In the genomic region with DNA sequence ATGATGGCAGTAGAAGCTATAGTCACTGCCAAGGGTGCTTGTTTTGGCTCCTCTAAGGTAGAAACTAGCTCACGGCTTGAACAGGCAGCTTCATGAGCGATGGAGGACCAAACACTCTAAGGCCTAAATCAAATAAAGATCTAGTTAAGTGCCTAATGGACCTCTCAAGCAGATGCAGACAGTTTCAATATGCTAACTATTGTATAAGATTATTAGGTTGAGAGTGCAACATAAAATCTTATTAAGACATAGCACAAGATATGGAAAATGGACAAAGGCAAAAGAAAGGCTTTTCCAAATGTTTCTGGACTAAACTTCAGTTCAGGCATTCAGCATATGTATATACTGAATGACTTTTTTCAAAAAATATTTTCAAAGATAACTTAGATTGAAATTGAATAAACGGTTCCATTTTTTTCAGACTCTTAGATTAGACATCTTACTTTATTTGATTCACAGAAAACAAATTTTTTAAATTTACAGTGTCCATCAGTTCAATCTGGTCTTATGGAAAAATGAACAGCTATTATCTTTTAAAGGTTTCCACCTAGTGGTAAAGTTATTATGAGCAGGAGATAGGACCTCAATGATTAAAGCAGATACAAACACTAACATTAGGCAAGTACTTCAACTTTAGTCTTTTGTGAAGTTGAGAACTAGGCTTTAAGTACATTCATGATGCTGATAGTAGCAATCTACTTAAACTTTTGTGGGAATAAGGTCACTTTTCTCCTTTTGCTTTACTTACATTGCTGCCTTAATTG, we compare ENCODE assay signal across 13 cellular contexts.
DNase-seq lines count a peak whose midpoint lies in the region; ATAC-seq and TF ChIP-seq lines count a peak whose summit lies in the region.
"Had no signal": no experiment of that assay in that cellular context is flagged by ENCODE, and none has a peak within 500 bp of the region (broad histone marks: within the 10 kb centered on the region; RNA-seq: fewer than 3 reads in every experiment).

No MANE protein-coding gene starts in this region.

- H3K4me3 ChIP-seq in OCI-LY1 (ENCODE audit: low read depth, low read length, poor library complexity, severe bottlenecking) (no peak overlapping the region), fibroblast of the aortic adventitia (ENCODE audit: low read depth, low read length) (no peak overlapping the region)
- H3K4me3 ChIP-seq: Peyer's patch had no signal

- no peaks in the 10 kb centered on the region for H3K79me2 ChIP-seq in OCI-LY1 (ENCODE audit: insufficient read depth, low read length)

- peak; percentile 42; the same call in 1 of the 2 replicates for TF ChIP-seq CTCF in OCI-LY1 (IDR thresholded peaks at IDR 0.05; ENCODE audit: low read length)
- peak; percentile 29 for TF ChIP-seq CTCF in fibroblast of the aortic adventitia (IDR thresholded peaks at IDR 0.05; ENCODE audit: insufficient read depth, low read length)

- no peaks in the 10 kb centered on the region for H3K36me3 Mint-ChIP-seq in immature natural killer cell

- no peak overlapping the region for H3K9ac ChIP-seq in OCI-LY1 (ENCODE audit: low read length)

- H4K20me1 ChIP-seq in OCI-LY1 (ENCODE audit: insufficient read depth, low read length), result no peaks in the 10 kb centered on the region

- no peak overlapping the region for H2AFZ ChIP-seq in OCI-LY1 (ENCODE audit: low read length)

- no peaks in the 10 kb centered on the region for H3K9me3 ChIP-seq in OCI-LY1 (ENCODE audit: low read length)
- H3K9me3 ChIP-seq: Peyer's patch had no signal

- peak; percentile 62 for DNase-seq in DMS 273 (lab: John Stamatoyannopoulos, UW; ENCODE audit: unreplicated experiment)
- DNase-seq in fibroblast of the aortic adventitia (ENCODE audit: low read depth), result peak; percentile 32
- no peak for DNase-seq in NCI-H1105 treated with DMSO at 0.1 percent for 48 hours (lab: John Stamatoyannopoulos, UW)
- no peak for DNase-seq in COLO668 (lab: John Stamatoyannopoulos, UW; ENCODE audit: unreplicated experiment)
- no peak for DNase-seq in stimulated activated naive CD8-positive, alpha-beta T cell treated with anti-CD3 and anti-CD28 coated beads, Interleukin-15, amount 100 ng/mL, for 72 hours
- no peak for DNase-seq in immature natural killer cell
- DNase-seq: DMS153; Peyer's patch; stimulated activated naive CD4-positive, alpha-beta T cell treated with Interleukin-2 at 50 U/mL for 16 hours had no signal

- no peaks in the 10 kb centered on the region for H3K27me3 ChIP-seq in OCI-LY1 (ENCODE audit: insufficient read depth, low read length)
- H3K27me3 ChIP-seq: Peyer's patch had no signal

- no peak overlapping the region for H3K27ac Mint-ChIP-seq in stimulated activated naive CD8-positive, alpha-beta T cell treated with anti-CD3 and anti-CD28 coated beads, Interleukin-15, amount 100 ng/mL, for 72 hours
- no peak overlapping the region for H3K27ac Mint-ChIP-seq in immature natural killer cell
- H3K27ac Mint-ChIP-seq: dendritic cell treated with granulocyte-macrophage colony-stimulating factor and Interleukin-4, amounts not matched to agents 40 ng/mL and 50 ng/mL, for 4 days had no signal

- H3K9me2 ChIP-seq in OCI-LY1 (ENCODE audit: low read depth, low read length), result no peaks in the 10 kb centered on the region

- no peaks in the 10 kb centered on the region for H3K27me3 Mint-ChIP-seq in stimulated activated naive CD8-positive, alpha-beta T cell treated with anti-CD3 and anti-CD28 coated beads, Interleukin-15, amount 100 ng/mL, for 72 hours
- peaks cover 0 to 2% (median 0%) of the 10 kb centered on the region in 3 donors for H3K27me3 Mint-ChIP-seq in immature natural killer cell (ENCODE audit: low read depth in 3 of 3)
- H3K27me3 Mint-ChIP-seq: dendritic cell treated with granulocyte-macrophage colony-stimulating factor and Interleukin-4, amounts not matched to agents 40 ng/mL and 50 ng/mL, for 4 days had no signal

- H3K4me1 ChIP-seq in OCI-LY1 (ENCODE audit: insufficient read depth, low read length, severe bottlenecking), result no peaks in the 10 kb centered on the region
- H3K4me1 ChIP-seq: Peyer's patch had no signal

- no peaks in the 10 kb centered on the region for H3K9me3 Mint-ChIP-seq in stimulated activated naive CD8-positive, alpha-beta T cell treated with anti-CD3 and anti-CD28 coated beads, Interleukin-15, amount 100 ng/mL, for 72 hours
- peaks cover 0 to 10% (median 3%) of the 10 kb centered on the region in 6 donors for H3K9me3 Mint-ChIP-seq in immature natural killer cell
- H3K9me3 Mint-ChIP-seq: dendritic cell treated with granulocyte-macrophage colony-stimulating factor and Interleukin-4, amounts not matched to agents 40 ng/mL and 50 ng/mL, for 4 days had no signal

- no peaks in the 10 kb centered on the region for H3F3A ChIP-seq in OCI-LY1 (ENCODE audit: insufficient read depth, low read length)

- H3K4me3 Mint-ChIP-seq in stimulated activated naive CD8-positive, alpha-beta T cell treated with anti-CD3 and anti-CD28 coated beads, Interleukin-15, amount 100 ng/mL, for 72 hours, result no peak overlapping the region
- H3K4me3 Mint-ChIP-seq in immature natural killer cell, result no peak overlapping the region
- H3K4me3 Mint-ChIP-seq: dendritic cell treated with granulocyte-macrophage colony-stimulating factor and Interleukin-4, amounts not matched to agents 40 ng/mL and 50 ng/mL, for 4 days had no signal

- no peak overlapping the region for H3K27ac ChIP-seq in OCI-LY1 (ENCODE audit: low read depth, low read length, poor library complexity, severe bottlenecking)
- H3K27ac ChIP-seq: Peyer's patch had no signal

- ATAC-seq in GM21717 (IDR thresholded peaks at IDR 0.05; ENCODE audit: unreplicated experiment), result peak; percentile 63
- no peak for ATAC-seq in stimulated activated naive CD8-positive, alpha-beta T cell treated with anti-CD3 and anti-CD28 coated beads, Interleukin-15, amount 100 ng/mL, for 72 hours
- ATAC-seq: left lobe of liver had no signal

- no peak overlapping the region for H3K4me2 ChIP-seq in OCI-LY1 (ENCODE audit: low read length)

- no peaks in the 10 kb centered on the region for H3K4me1 Mint-ChIP-seq in stimulated activated naive CD8-positive, alpha-beta T cell treated with anti-CD3 and anti-CD28 coated beads, Interleukin-15, amount 100 ng/mL, for 72 hours
- no peaks in the 10 kb centered on the region for H3K4me1 Mint-ChIP-seq in immature natural killer cell

- H3K36me3 ChIP-seq in OCI-LY1 (ENCODE audit: insufficient read depth, low read length), result no peaks in the 10 kb centered on the region
- H3K36me3 ChIP-seq: Peyer's patch had no signal

Comparison
In these comparisons a context has a peak if more than half of its experiments do, and no peak if none do; other contexts are left out.
1. DNase-seq: peak in DMS 273 (single experiment) and fibroblast of the aortic adventitia (single experiment); none in NCI-H1105 treated with DMSO at 0.1 percent for 48 hours (single experiment), COLO668 (single experiment), stimulated activated naive CD8-positive, alpha-beta T cell treated with anti-CD3 and anti-CD28 coated beads, Interleukin-15, amount 100 ng/mL, for 72 hours (0 of 2) and immature natural killer cell (0 of 3).